27 cellular contexts compared by ENCODE assay signal in genomic region chr13:95007322-95007721, GRCh38.
"Had no signal": no experiment of that assay in that cellular context is flagged by ENCODE, and none has a peak within 500 bp of the region (broad histone marks: within the 10 kb centered on the region; RNA-seq: fewer than 3 reads in every experiment).

No MANE protein-coding gene starts in this region.

- H3K4me3 ChIP-seq: coronary artery, dorsolateral prefrontal cortex, esophagus squamous epithelium, gastrocnemius medialis, heart right ventricle, left lung, lower lobe of right lung had no signal

- H3K36me3 ChIP-seq: esophagus squamous epithelium, gastrocnemius medialis, heart right ventricle, left lung, lower lobe of right lung had no signal

- H3K27me3 ChIP-seq: gastrocnemius medialis had no signal

- ATAC-seq: esophagus mucosa; gastrocnemius medialis; heart right ventricle; left cardiac atrium; left lung; left ventricle myocardium superior; lower lobe of right lung; naive thymus-derived CD4-positive, alpha-beta T cell had no signal

- H3K27ac ChIP-seq: coronary artery, dorsolateral prefrontal cortex, epithelial cell of prostate, esophagus squamous epithelium, gastrocnemius medialis, heart right ventricle, left lung, lower lobe of right lung had no signal

- DNase-seq: dermis blood vessel endothelial cell; dorsolateral prefrontal cortex; effector CD4-positive, alpha-beta T cell; effector memory CD4-positive, alpha-beta T cell; erythroblast; esophagus squamous epithelium; foreskin fibroblast; foreskin melanocyte; gastrocnemius medialis; glutamatergic neuron; head of caudate nucleus; heart right ventricle; hippocampal formation; left cardiac atrium; left lung; left ventricle myocardium superior; lower lobe of right lung; mesenchymal stem cell; midbrain; naive thymus-derived CD4-positive, alpha-beta T cell had no signal

- H3K4me1 ChIP-seq: gastrocnemius medialis had no signal

- FAIRE-seq: colon, endometrium, islet of Langerhans, keratinocyte had no signal

- H3K9me3 ChIP-seq: esophagus squamous epithelium, gastrocnemius medialis, heart right ventricle, left lung, lower lobe of right lung had no signal
